In the genomic region with DNA sequence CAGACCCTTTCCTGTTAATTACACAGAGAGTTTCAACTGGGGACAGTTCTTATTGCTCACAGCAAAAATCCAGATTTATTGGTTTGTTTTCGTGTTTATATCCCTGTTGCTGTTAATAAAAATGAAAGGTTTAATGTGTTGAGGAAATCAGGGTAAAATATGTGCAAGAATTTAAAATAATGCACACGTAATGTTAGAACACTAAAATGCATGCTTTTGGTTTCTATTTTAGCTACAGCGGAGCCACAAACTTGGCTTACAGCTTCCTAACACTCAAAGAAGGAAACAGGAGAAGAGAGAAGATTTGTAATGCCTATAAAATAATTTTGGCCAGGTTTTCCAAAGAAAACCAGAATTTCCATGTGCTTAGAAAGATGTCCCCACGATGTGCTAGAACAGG, we compare ENCODE assay signal across 9 cellular contexts.
DNase-seq lines count a peak whose midpoint lies in the region; ATAC-seq and TF ChIP-seq lines count a peak whose summit lies in the region.
"Had no signal": no experiment of that assay in that cellular context is flagged by ENCODE, and none has a peak within 500 bp of the region (broad histone marks: within the 10 kb centered on the region; RNA-seq: fewer than 3 reads in every experiment).

No MANE protein-coding gene starts in this region.

- H2AFZ ChIP-seq in osteoblast (ENCODE audit: low read length) = peak overlapping the region; percentile 39

- H3K27ac ChIP-seq in breast epithelium (no peak overlapping the region), osteoblast (ENCODE audit: low read depth, low read length) (peak overlapping the region; percentile 50)

- H3K36me3 Mint-ChIP-seq in IgD-negative memory B cell = no peaks in the 10 kb centered on the region

- H3K27me3 Mint-ChIP-seq in IgD-negative memory B cell = peaks cover 2% of the 10 kb centered on the region

- H3K9me3 ChIP-seq in breast epithelium (no peaks in the 10 kb centered on the region), osteoblast (ENCODE audit: low read depth, low read length) (no peaks in the 10 kb centered on the region)

- TF ChIP-seq CTCF in breast epithelium (IDR thresholded peaks at IDR 0.05) (no peak), osteoblast (IDR thresholded peaks at IDR 0.05; ENCODE audit: extremely low read depth, low read depth, low read length) (no peak)

- H3K27ac Mint-ChIP-seq in IgD-negative memory B cell = no peak overlapping the region

- H3K4me1 Mint-ChIP-seq in IgD-negative memory B cell = peaks cover 23 to 27% (median 23%) of the 10 kb centered on the region in 3 donors

- H3K36me3 ChIP-seq in breast epithelium = no peaks in the 10 kb centered on the region
- no peaks in the 10 kb centered on the region for H3K36me3 ChIP-seq in osteoblast (ENCODE audit: insufficient read depth, low read length)

- H3K4me2 ChIP-seq in osteoblast (ENCODE audit: insufficient read depth, low read length) = peak overlapping the region; percentile 78

- TF ChIP-seq POLR2A in breast epithelium (IDR thresholded peaks at IDR 0.05) = no peak

- ATAC-seq in HG02970 (IDR thresholded peaks at IDR 0.05; ENCODE audit: low FRiP score, unreplicated experiment) = no peak

- no peaks in the 10 kb centered on the region for H3K79me2 ChIP-seq in osteoblast (ENCODE audit: insufficient read depth, low read length)

- H3K4me3 ChIP-seq in breast epithelium (peak overlapping the region in 2 of 3 donors; percentile 9 to 18), osteoblast (ENCODE audit: insufficient read depth, low read length) (peak overlapping the region; percentile 66)

- H3K9me3 Mint-ChIP-seq in IgD-negative memory B cell = no peaks in the 10 kb centered on the region

- DNase-seq in EH (ENCODE audit: low read depth) = peak; percentile 13
- no peak for DNase-seq in breast epithelium (ENCODE audit: low spot score in 2 of 2)
- no peak for DNase-seq in osteoblast (ENCODE audit: insufficient read length, low spot score, missing footprints)
- DNase-seq in T-helper 9 cell = no peak
- no peak for DNase-seq in NCI-H524 treated with DMSO at 0.1 percent for 48 hours (lab: John Stamatoyannopoulos, UW)
- DNase-seq: activated CD8-positive, alpha-beta memory T cell treated with anti-CD3 and anti-CD28 coated beads, Interleukin-2, amount 50 U/mL, for 4 hours; occipital lobe had no signal

- intact Hi-C loops in breast epithelium (cut with DNase I; ENCODE audit: low total_unique reads) = no loop called here

- no peaks in the 10 kb centered on the region for H3K4me1 ChIP-seq in breast epithelium
- peaks cover 7% of the 10 kb centered on the region for H3K4me1 ChIP-seq in osteoblast (ENCODE audit: insufficient read depth, low read length)

- peak overlapping the region; percentile 50 to 90 (median 81) for H3K4me3 Mint-ChIP-seq in IgD-negative memory B cell

- no peaks in the 10 kb centered on the region for H4K20me1 ChIP-seq in osteoblast (ENCODE audit: insufficient read depth, low read length)

- H3K27me3 ChIP-seq in breast epithelium (no peaks in the 10 kb centered on the region), osteoblast (ENCODE audit: insufficient read depth, low read length) (peaks cover 12% of the 10 kb centered on the region)
